Comparison of ENCODE assay signal across 10 cellular contexts in genomic region chrX:2345562-2345961, GRCh38.
"Had no signal": no experiment of that assay in that cellular context is flagged by ENCODE, and none has a peak within 500 bp of the region (broad histone marks: within the 10 kb centered on the region; RNA-seq: fewer than 3 reads in every experiment).

No MANE protein-coding gene starts in this region.

- H3K27ac ChIP-seq: HL-60 had no signal

- H3K4me3 Mint-ChIP-seq: GM23338, H9, HFFc6 had no signal

- FAIRE-seq: H1, H54, HTR-8/SVneo had no signal

- DNase-seq: H9, HCEC 1CT, HFFc6, IMR-90, KBM-7 had no signal

- H3K4me2 ChIP-seq: GM23338 had no signal

- H3K4me3 ChIP-seq: GM23338 had no signal

- H3K27ac Mint-ChIP-seq: GM23338, HFFc6 had no signal

- ATAC-seq: GM23338 had no signal

- H2AFZ ChIP-seq: GM23338 had no signal
